In genomic region chr15:39180494-39180930, GRCh38 we compare ENCODE assay signal across 23 cellular contexts.
DNase-seq lines count a peak whose midpoint lies in the region; ATAC-seq, FAIRE-seq and TF ChIP-seq lines count a peak whose summit lies in the region.
"Had no signal": no experiment of that assay in that cellular context is flagged by ENCODE, and none has a peak within 500 bp of the region (broad histone marks: within the 10 kb centered on the region; RNA-seq: fewer than 3 reads in every experiment).

No MANE protein-coding gene starts in this region.

- H3K27ac ChIP-seq in A549 (peak overlapping the region; percentile 73 to 80), hepatocyte (peak overlapping the region; percentile 39), left ventricle myocardium inferior (replicated peaks) (no peak overlapping the region)
- H3K27ac ChIP-seq: cardiac muscle cell, RWPE1, stomach, upper lobe of left lung had no signal

- no peaks in the 10 kb centered on the region for H3K79me2 ChIP-seq in hepatocyte

- no peak for TF ChIP-seq CTCF in A549 (IDR thresholded peaks at IDR 0.05)
- TF ChIP-seq CTCF in HFF-Myc (IDR thresholded peaks at IDR 0.05; ENCODE audit: low read depth, low read length, missing control alignments) = no peak
- no peak for TF ChIP-seq CTCF in cardiac fibroblast (IDR thresholded peaks at IDR 0.05; ENCODE audit: low read depth, low read length)
- TF ChIP-seq CTCF in hepatocyte (IDR thresholded peaks at IDR 0.05; ENCODE audit: poor library complexity) = no peak
- TF ChIP-seq CTCF in left ventricle myocardium inferior (IDR thresholded peaks at IDR 0.05; ENCODE audit: borderline replicate concordance) = no peak

- POLR2A ChIA-PET in A549 (lab: Yijun Ruan, JAX) = interaction anchor here (1.4 kb wide), 1 partner anchor 400 kb away, joined by 3 read pairs; no protein-coding TSS in a partner anchor

- DNase-seq in A549 (ENCODE audit: low read depth in 1 of 2, low spot score in 1 of 2) (no peak), HFF-Myc (ENCODE audit: extremely low read depth, low read depth) (peak; percentile 75), cardiac fibroblast (ENCODE audit: low read depth in 2 of 2) (peak; percentile 62 to 86), hepatocyte (ENCODE audit: low spot score) (no peak), left ventricle myocardium inferior (no peak), NCI-H187 treated with DMSO at 0.1 percent for 48 hours (lab: John Stamatoyannopoulos, UW) (no peak), T-helper 9 cell (no peak)
- DNase-seq: activated CD4-positive, alpha-beta T cell treated with anti-CD3 and anti-CD28 coated beads, Interleukin-2, amount 10 ng/mL, durations not matched to agents 24 days and 14 days; CD4-positive, CD25-positive, alpha-beta regulatory T cell; heart left ventricle; naive B cell; NCI-H2029 treated with DMSO at 0.1 percent for 48 hours; NCI-H446; NK-92 treated with Interleukin-12 subunit alpha and Interleukin-12 subunit beta, amount 100 ng/mL, for 24 hours; posterior cingulate gyrus; stimulated activated CD4-positive, alpha-beta T cell treated with anti-CD3 and anti-CD28 coated beads, Interleukin-2, amount 100 ng/mL, for 48 hours; stomach; upper lobe of left lung had no signal

- peaks cover 7% of the 10 kb centered on the region; the same call in 2 of the 3 replicates for H3K9me3 ChIP-seq in A549
- no peaks in the 10 kb centered on the region for H3K9me3 ChIP-seq in hepatocyte (ENCODE audit: low read depth)
- H3K9me3 ChIP-seq in left ventricle myocardium inferior (replicated peaks) = no peaks in the 10 kb centered on the region
- H3K9me3 ChIP-seq: heart left ventricle, stomach, upper lobe of left lung had no signal

- H3K4me3 ChIP-seq in A549 (no peak overlapping the region), HFF-Myc (replicated peaks; ENCODE audit: low read depth, low read length) (no peak overlapping the region), cardiac fibroblast (replicated peaks in 1 of 2; ENCODE audit: low read depth in 2 of 2, low read length in 2 of 2) (no peak overlapping the region), hepatocyte (no peak overlapping the region), left ventricle myocardium inferior (no peak overlapping the region)
- H3K4me3 ChIP-seq: cardiac muscle cell, heart left ventricle, lung, stomach, upper lobe of left lung had no signal

- H3K4me1 ChIP-seq in A549 = peaks cover 36% of the 10 kb centered on the region
- H3K4me1 ChIP-seq in hepatocyte (ENCODE audit: insufficient read depth) = peaks cover 21% of the 10 kb centered on the region
- peaks cover 10% of the 10 kb centered on the region for H3K4me1 ChIP-seq in left ventricle myocardium inferior
- H3K4me1 ChIP-seq: upper lobe of left lung had no signal

- no peak for TF ChIP-seq POLR2A in A549 (IDR thresholded peaks at IDR 0.05; ENCODE audit: low read length)

- no peaks in the 10 kb centered on the region for H4K20me1 ChIP-seq in hepatocyte (ENCODE audit: insufficient read depth, poor library complexity, severe bottlenecking)

- FAIRE-seq in A549 (lab: Jason Lieb, UNC) = no peak
- FAIRE-seq: TTC549 had no signal

- H3K27me3 ChIP-seq in hepatocyte (no peaks in the 10 kb centered on the region), left ventricle myocardium inferior (ENCODE audit: low read depth) (no peaks in the 10 kb centered on the region)
- H3K27me3 ChIP-seq: cardiac muscle cell, heart left ventricle, stomach, upper lobe of left lung had no signal

- H3K36me3 ChIP-seq in hepatocyte (replicated peaks; ENCODE audit: insufficient read depth, low read depth) = no peaks in the 10 kb centered on the region
- no peaks in the 10 kb centered on the region for H3K36me3 ChIP-seq in left ventricle myocardium inferior
- H3K36me3 ChIP-seq: cardiac muscle cell, heart left ventricle, stomach, upper lobe of left lung had no signal

- no peak for TF ChIP-seq EP300 in A549 (IDR thresholded peaks at IDR 0.05)

- no peak for TF ChIP-seq RAD21 in A549 (conservative IDR thresholded peaks at IDR 0.05 in 1 of 2, IDR thresholded peaks at IDR 0.05 in 1 of 2)

- CTCF ChIA-PET in A549 (lab: Yijun Ruan, JAX) = interaction anchor here (0.6 to 3.3 kb wide), 5 partner anchors 8 to 400 kb away, joined by 3 to 20 read pairs (median 3); partner anchors contain the start of gene THBS1

- ATAC-seq in A549 (no peak), GM21825 (IDR thresholded peaks at IDR 0.05; ENCODE audit: unreplicated experiment) (no peak)
- ATAC-seq: heart left ventricle had no signal

- intact Hi-C loops in left ventricle myocardium inferior (cut with micrococcal nuclease) = no loop called here

- H3K9me2 ChIP-seq in hepatocyte (replicated peaks; ENCODE audit: insufficient read depth) = no peaks in the 10 kb centered on the region

- H2AFZ ChIP-seq in hepatocyte = no peak overlapping the region

- H3K4me2 ChIP-seq in A549 = peak overlapping the region; percentile 78; the same call in 2 of the 3 replicates
- H3K4me2 ChIP-seq in hepatocyte = no peak overlapping the region

TF ChIP-seq in A549, 52 proteins besides CTCF, POLR2A, EP300 and RAD21:
- no peak for TF ChIP-seq HOXB5 (CRISPR knock-in tag; IDR thresholded peaks at IDR 0.05)
- no peak for TF ChIP-seq SMC3 (IDR thresholded peaks at IDR 0.05)
- no peak for TF ChIP-seq E2F6 (IDR thresholded peaks at IDR 0.05; ENCODE audit: borderline replicate concordance, low read depth)
- TF ChIP-seq FOXS1 (CRISPR knock-in tag; IDR thresholded peaks at IDR 0.05) = no peak
- no peak for TF ChIP-seq BCL3 (IDR thresholded peaks at IDR 0.05)
- TF ChIP-seq JUNB (IDR thresholded peaks at IDR 0.05) = no peak
- no peak for TF ChIP-seq MAZ (IDR thresholded peaks at IDR 0.05; ENCODE audit: borderline replicate concordance, low read depth, low read length)

Comparison
In these comparisons a context has a peak if more than half of its experiments do, and no peak if none do; other contexts are left out.
1. DNase-seq: peak in HFF-Myc (single experiment) and cardiac fibroblast (2 of 2); none in A549 (0 of 2), hepatocyte (single experiment), left ventricle myocardium inferior (single experiment), NCI-H187 treated with DMSO at 0.1 percent for 48 hours (single experiment) and T-helper 9 cell (single experiment).